ENCODE assay signal across 7 cellular contexts in genomic region chr1:117654485-117655219, GRCh38.
DNase-seq lines count a peak whose midpoint lies in the region; ATAC-seq, FAIRE-seq and TF ChIP-seq lines count a peak whose summit lies in the region.

No MANE protein-coding gene starts in this region.

- peak; percentile 16 for DNase-seq in NCI-H526 treated with DMSO at 0.1 percent for 48 hours (lab: John Stamatoyannopoulos, UW)
- DNase-seq in memory B cell (ENCODE audit: low spot score in 2 of 2): peak; percentile 49 to 58
- DNase-seq in NCI-H345 (lab: John Stamatoyannopoulos, UW): no peak
- no peak for DNase-seq in activated gamma-delta T cell (lab: John Stamatoyannopoulos, UW)
- DNase-seq in H54 (ENCODE audit: insufficient read length, low spot score): no peak

- no peaks in the 10 kb centered on the region for H3K27me3 Mint-ChIP-seq in memory B cell

- no peaks in the 10 kb centered on the region for H3K9me3 Mint-ChIP-seq in memory B cell

- H3K4me1 Mint-ChIP-seq in memory B cell: peaks cover 75% of the 10 kb centered on the region

- FAIRE-seq in H54 (lab: Jason Lieb, UNC): no peak

- peak; percentile 87 for ATAC-seq in GM18907 (IDR thresholded peaks at IDR 0.05; ENCODE audit: unreplicated experiment)
- peak; percentile 75 for ATAC-seq in HG02678 (IDR thresholded peaks at IDR 0.05; ENCODE audit: unreplicated experiment)
- peak; percentile 65 for ATAC-seq in memory B cell (ENCODE audit: low read depth)

- H3K36me3 Mint-ChIP-seq in memory B cell: no peaks in the 10 kb centered on the region

- H3K4me3 Mint-ChIP-seq in memory B cell: peak overlapping the region; percentile 67

- H3K27ac Mint-ChIP-seq in memory B cell: peak overlapping the region; percentile 97

- no peak for TF ChIP-seq POLR2A in H54 (IDR thresholded peaks at IDR 0.05; ENCODE audit: low read depth, low read length)

Comparison
In these comparisons a context has a peak if more than half of its experiments do, and no peak if none do; other contexts are left out.
1. DNase-seq: peak in NCI-H526 treated with DMSO at 0.1 percent for 48 hours (single experiment) and memory B cell (2 of 2); none in NCI-H345 (single experiment), activated gamma-delta T cell (single experiment) and H54 (single experiment).
2. Peak in every context shown above with its lines, with median percentiles within 50 percentile points of each other: ATAC-seq.